Comparison of ENCODE assay signal across 1 cellular context in the genomic region with DNA sequence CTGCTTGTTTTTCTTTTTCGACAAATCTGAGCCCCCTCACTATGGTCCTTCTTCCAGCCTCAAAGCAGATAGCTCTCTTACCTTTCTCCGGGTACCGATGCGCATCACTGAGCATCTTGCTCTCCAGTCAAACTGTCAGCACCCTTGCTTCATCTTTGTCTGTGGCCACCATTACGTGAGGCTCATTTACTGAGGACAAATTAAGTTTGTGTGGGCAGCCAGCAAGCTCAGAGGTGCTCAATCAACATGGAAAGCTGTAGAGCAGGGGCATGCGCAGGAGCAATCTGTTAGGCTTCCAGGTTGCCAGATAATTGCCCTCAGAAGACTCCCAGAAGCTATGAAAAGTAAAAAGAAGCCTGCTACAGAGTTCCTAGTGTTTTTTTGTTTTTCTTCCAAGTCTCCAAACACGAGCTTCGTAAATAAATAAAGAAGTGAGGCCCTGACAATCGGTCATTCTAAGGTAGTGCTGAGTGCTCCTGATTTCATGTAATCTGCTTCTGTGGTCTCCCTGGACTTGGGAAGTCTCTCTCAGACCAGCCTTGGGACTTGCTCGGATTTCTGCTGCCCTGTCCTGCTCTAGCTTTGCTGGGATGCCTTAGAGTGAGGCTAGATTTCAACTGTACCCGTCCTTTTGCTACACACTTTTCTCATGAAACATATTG.
TF ChIP-seq lines count a peak whose summit lies in the region.

No MANE protein-coding gene starts in this region.

TF ChIP-seq in H1, 55 proteins besides CTCF, POLR2A, EP300 and RAD21:
- TF ChIP-seq EZH2 (IDR thresholded peaks at IDR 0.05; ENCODE audit: low read depth, low read length, severe bottlenecking) (peak; percentile 50), SUZ12 (IDR thresholded peaks at IDR 0.05; ENCODE audit: low read length) (peak; percentile 73), MAFK (IDR thresholded peaks at IDR 0.05; ENCODE audit: low read depth, low read length) (no peak), PHF8 (conservative IDR thresholded peaks at IDR 0.05; ENCODE audit: low read depth, low read length) (no peak), RNF2 (IDR thresholded peaks at IDR 0.05; ENCODE audit: borderline replicate concordance, low read depth, low read length, missing control alignments, poor library complexity, severe bottlenecking) (peak; percentile 94), MAX (IDR thresholded peaks at IDR 0.05) (no peak), NANOG (IDR thresholded peaks at IDR 0.05; ENCODE audit: insufficient read depth, low read depth, low read length, poor library complexity, severe bottlenecking) (no peak)
- TF ChIP-seq, protein P1, sequence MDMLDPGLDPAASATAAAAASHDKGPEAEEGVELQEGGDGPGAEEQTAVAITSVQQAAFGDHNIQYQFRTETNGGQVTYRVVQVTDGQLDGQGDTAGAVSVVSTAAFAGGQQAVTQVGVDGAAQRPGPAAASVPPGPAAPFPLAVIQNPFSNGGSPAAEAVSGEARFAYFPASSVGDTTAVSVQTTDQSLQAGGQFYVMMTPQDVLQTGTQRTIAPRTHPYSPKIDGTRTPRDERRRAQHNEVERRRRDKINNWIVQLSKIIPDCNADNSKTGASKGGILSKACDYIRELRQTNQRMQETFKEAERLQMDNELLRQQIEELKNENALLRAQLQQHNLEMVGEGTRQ (IDR thresholded peaks at IDR 0.05; ENCODE audit: low read length), result no peak
